Comparison of ENCODE assay signal across 25 cellular contexts in genomic region chr1:94603663-94604062, GRCh38.
"Had no signal": no experiment of that assay in that cellular context is flagged by ENCODE, and none has a peak within 500 bp of the region (broad histone marks: within the 10 kb centered on the region; RNA-seq: fewer than 3 reads in every experiment).

No MANE protein-coding gene starts in this region.

- H3K4me1 ChIP-seq: adrenal gland, breast epithelium had no signal

- H3K9ac ChIP-seq: KMS-11 had no signal

- H3K27ac Mint-ChIP-seq: activated B cell treated with CpG ODN at 0.5 μM for 24 hours; activated CD4-positive, alpha-beta memory T cell treated with anti-CD3 and anti-CD28 coated beads, Interleukin-2, amount 10 ng/mL, durations not matched to agents 7 days and 5 days; activated CD4-positive, alpha-beta T cell treated with anti-CD3 and anti-CD28 coated beads, Interleukin-2, amount 10 ng/mL, durations not matched to agents 24 days and 14 days; activated naive CD8-positive, alpha-beta T cell treated with anti-CD3 and anti-CD28 coated beads, Interleukin-2, amount 10 ng/mL, durations not matched to agents 7 days and 5 days; activated T-cell treated with anti-CD3 and anti-CD28 coated beads, Interleukin-2, amount 50 U/mL, for 72 hours; activated T-helper 2 cell treated with anti-CD3 and anti-CD28 coated beads, Interferon-gamma antibody, Interleukin-2, Interleukin-4, amounts not matched to agents 10 μg/mL and 5 μg/mL and 100 μg/mL, durations not matched to agents 14 hours and 24 hours and 36 hours had no signal

- FAIRE-seq: TTC549 had no signal

- H3K9me3 ChIP-seq: adrenal gland, breast epithelium had no signal

- H3K27me3 ChIP-seq: adrenal gland, breast epithelium had no signal

- H3K4me2 ChIP-seq: KMS-11 had no signal

- H3K36me3 ChIP-seq: adrenal gland, breast epithelium had no signal

- H3K4me3 ChIP-seq: adrenal gland, breast epithelium had no signal

- ATAC-seq: activated T-cell treated with anti-CD3 and anti-CD28 coated beads, Interleukin-2, amount 50 U/mL, for 72 hours; T-cell had no signal

- DNase-seq: activated B cell treated with CpG ODN at 0.5 μM for 24 hours; activated CD4-positive, alpha-beta memory T cell treated with anti-CD3 and anti-CD28 coated beads, Interleukin-2, amount 10 ng/mL, durations not matched to agents 7 days and 5 days; activated CD4-positive, alpha-beta T cell treated with anti-CD3 and anti-CD28 coated beads for 1 hour; activated CD4-positive, alpha-beta T cell treated with anti-CD3 and anti-CD28 coated beads, Interleukin-2, amount 10 ng/mL, durations not matched to agents 24 days and 14 days; activated CD8-positive, alpha-beta memory T cell treated with anti-CD3 and anti-CD28 coated beads, Interleukin-2, amount 50 U/mL, for 4 hours; activated naive CD4-positive, alpha-beta T cell treated with anti-CD3 and anti-CD28 coated beads, Interleukin-2, amount 50 U/mL, for 16 hours; activated naive CD8-positive, alpha-beta T cell treated with anti-CD3 and anti-CD28 coated beads, Interleukin-2, amount 10 ng/mL, durations not matched to agents 7 days and 5 days; activated T-cell treated with anti-CD3 and anti-CD28 coated beads, Interleukin-2, amount 50 U/mL, for 72 hours; anterior cingulate cortex; central memory CD4-positive, alpha-beta T cell; NCI-H1092; NCI-H1417 treated with DMSO at 0.1 percent for 48 hours; NCI-H1694; NCI-H2029 treated with DMSO at 0.1 percent for 48 hours; NCI-H510A treated with DMSO at 0.1 percent for 48 hours; NCI-H69; SIG-M5; T-cell; T-helper 2 cell; T1000 had no signal

- H3K4me3 Mint-ChIP-seq: activated B cell treated with CpG ODN at 0.5 μM for 24 hours; activated CD4-positive, alpha-beta memory T cell treated with anti-CD3 and anti-CD28 coated beads, Interleukin-2, amount 10 ng/mL, durations not matched to agents 7 days and 5 days; activated CD4-positive, alpha-beta T cell treated with anti-CD3 and anti-CD28 coated beads, Interleukin-2, amount 10 ng/mL, durations not matched to agents 24 days and 14 days; activated naive CD8-positive, alpha-beta T cell treated with anti-CD3 and anti-CD28 coated beads, Interleukin-2, amount 10 ng/mL, durations not matched to agents 7 days and 5 days; activated T-cell treated with anti-CD3 and anti-CD28 coated beads, Interleukin-2, amount 50 U/mL, for 72 hours; T-cell had no signal

- H3K36me3 Mint-ChIP-seq: activated naive CD8-positive, alpha-beta T cell treated with anti-CD3 and anti-CD28 coated beads, Interleukin-2, amount 10 ng/mL, durations not matched to agents 7 days and 5 days; T-cell had no signal

- H3K9me3 Mint-ChIP-seq: activated CD4-positive, alpha-beta memory T cell treated with anti-CD3 and anti-CD28 coated beads, Interleukin-2, amount 10 ng/mL, durations not matched to agents 7 days and 5 days; activated naive CD8-positive, alpha-beta T cell treated with anti-CD3 and anti-CD28 coated beads, Interleukin-2, amount 10 ng/mL, durations not matched to agents 7 days and 5 days; activated T-cell treated with anti-CD3 and anti-CD28 coated beads, Interleukin-2, amount 50 U/mL, for 72 hours had no signal

- H3K27ac ChIP-seq: adrenal gland, breast epithelium, KMS-11 had no signal
